In the genomic region with DNA sequence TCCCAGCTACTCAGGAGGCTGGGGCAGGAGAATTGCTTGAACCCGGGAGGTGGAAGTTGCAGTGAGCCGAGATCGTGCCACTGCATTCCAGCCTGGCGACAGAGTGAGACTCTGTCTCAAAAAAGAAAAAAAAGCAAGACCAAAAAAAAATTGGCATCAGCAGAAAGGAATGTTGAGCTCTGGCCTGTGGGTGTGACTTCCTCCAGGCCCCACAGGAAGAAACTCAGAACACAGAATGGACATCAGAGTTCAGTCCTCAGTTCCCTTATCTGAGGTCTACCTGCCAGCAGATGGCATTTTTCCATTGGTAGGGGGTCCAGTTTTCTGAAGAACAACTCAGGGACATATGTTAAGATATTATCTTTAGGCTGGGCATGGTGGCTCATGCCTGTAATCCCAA, we compare ENCODE assay signal across 1 cellular context. TPM values are rescaled to one million over a fixed set of nuclear protein-coding genes. Genes with fewer than 3 reads are reported as not detected.
"Had no signal": no experiment of that assay in that cellular context is flagged by ENCODE, and none has a peak within 500 bp of the region (broad histone marks: within the 10 kb centered on the region; RNA-seq: fewer than 3 reads in every experiment).

No MANE protein-coding gene starts in this region.

RNA-seq across cellular contexts. Expression of gene LINC00632, which starts 18.0 kb away (rescaled TPM):
- total RNA-seq: foreskin keratinocyte had no signal
- polyA plus RNA-seq: foreskin keratinocyte had no signal
